Comparison of ENCODE assay signal across 1 cellular context in the genomic region with DNA sequence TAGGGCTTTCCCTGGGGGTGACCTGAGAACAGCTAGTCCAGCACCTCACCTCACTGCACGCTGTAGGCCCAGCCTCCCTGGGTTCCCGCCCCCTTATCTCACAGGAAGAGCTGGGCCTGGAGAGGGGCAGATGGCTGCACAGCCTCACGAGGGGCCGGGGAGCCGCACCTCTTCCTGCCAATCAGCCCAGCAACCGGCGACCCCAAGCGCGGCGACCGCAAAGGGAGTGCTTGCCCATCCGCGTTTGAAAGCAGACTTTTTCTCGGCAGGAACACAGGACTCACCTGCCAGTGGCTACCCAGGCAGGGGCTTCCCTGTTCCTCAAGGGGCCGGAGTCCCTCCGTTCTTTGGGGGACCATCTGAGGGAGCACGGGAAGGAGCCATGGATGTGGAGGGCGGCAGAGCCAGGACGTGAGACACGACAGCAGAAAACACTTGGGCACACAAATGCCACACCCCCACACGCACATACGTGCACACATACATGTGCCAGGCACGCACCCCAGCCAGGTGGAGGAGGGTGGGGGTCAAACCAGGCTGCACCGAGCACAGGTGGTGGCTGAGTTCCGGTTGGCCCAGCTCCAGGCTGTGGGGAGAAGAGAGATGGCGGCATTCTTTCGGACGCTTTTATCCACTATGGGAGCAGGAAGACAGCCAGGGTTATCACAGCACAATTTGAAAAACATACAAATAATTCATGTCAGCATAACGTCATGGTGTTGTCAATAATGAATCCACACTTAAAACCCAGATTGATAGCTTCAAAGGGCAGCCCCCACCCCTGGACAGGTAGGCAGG.
TF ChIP-seq lines count a peak whose summit lies in the region.

No MANE protein-coding gene starts in this region.

TF ChIP-seq in H1, 55 proteins besides CTCF, POLR2A, EP300 and RAD21 (continued from another document):
- TF ChIP-seq CHD7 (IDR thresholded peaks at IDR 0.05; ENCODE audit: insufficient replicate concordance, low read length) (no peak), TCF12 (IDR thresholded peaks at IDR 0.05; ENCODE audit: low read depth, low read length) (no peak), TEAD4 (IDR thresholded peaks at IDR 0.05; ENCODE audit: low read depth, low read length) (no peak), KDM1A (IDR thresholded peaks at IDR 0.05; ENCODE audit: borderline replicate concordance, low read length) (no peak), POLR2AphosphoS5 (IDR thresholded peaks at IDR 0.05; ENCODE audit: low read depth, low read length) (no peak), CHD2 (IDR thresholded peaks at IDR 0.05; ENCODE audit: low read length) (no peak)
TF ChIP-seq in H1: peak in this region for 0.
